ENCODE assay signal across 32 cellular contexts in the genomic region with DNA sequence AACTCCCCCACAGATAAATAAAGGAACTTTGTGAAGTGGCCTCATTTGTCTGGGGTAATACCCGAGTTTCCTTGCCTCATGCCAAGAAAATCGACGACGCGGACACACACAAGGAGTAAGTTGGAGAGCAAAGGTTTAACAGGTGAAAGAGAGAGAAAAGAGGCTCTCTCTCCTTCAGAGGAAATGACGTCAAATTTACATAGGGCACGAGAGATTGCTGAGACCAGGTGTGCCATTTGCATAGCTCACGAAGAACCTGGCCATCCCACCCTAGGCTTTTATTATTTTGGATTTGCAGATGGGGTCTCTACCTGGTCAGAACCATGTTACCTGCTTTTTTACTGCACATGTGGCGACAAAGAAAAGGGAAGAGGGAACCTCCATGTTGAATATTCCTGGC. TPM values are rescaled to one million over a fixed set of nuclear protein-coding genes. Genes with fewer than 3 reads are reported as not detected.
"Had no signal": no experiment of that assay in that cellular context is flagged by ENCODE, and none has a peak within 500 bp of the region (broad histone marks: within the 10 kb centered on the region; RNA-seq: fewer than 3 reads in every experiment).

No MANE protein-coding gene starts in this region.

- H3K27ac ChIP-seq: ascending aorta, coronary artery, dorsolateral prefrontal cortex, pancreas, prostate gland, vagina, VCaP had no signal

- H3K27me3 ChIP-seq: ascending aorta, pancreas, vagina had no signal

- H3K4me3 ChIP-seq: ascending aorta, coronary artery, dorsolateral prefrontal cortex, pancreas, prostate gland, smooth muscle cell, vagina had no signal

- H3K36me3 ChIP-seq: ascending aorta, pancreas, prostate gland, vagina had no signal

- H3K9me3 ChIP-seq: ascending aorta, pancreas, prostate gland, vagina had no signal

- H3K4me2 ChIP-seq: smooth muscle cell had no signal

- DNase-seq: activated CD4-positive, alpha-beta T cell treated with anti-CD3 and anti-CD28 coated beads for 48 hours; activated CD4-positive, alpha-beta T cell treated with anti-CD3 and anti-CD28 coated beads, Interleukin-2, amount 50 U/mL, for 48 hours; activated CD8-positive, alpha-beta memory T cell treated with anti-CD3 and anti-CD28 coated beads for 24 hours; activated CD8-positive, alpha-beta memory T cell treated with anti-CD3 and anti-CD28 coated beads, Interleukin-2, amount 50 U/mL, for 4 hours; activated effector memory CD4-positive, alpha-beta T cell treated with anti-CD3 and anti-CD28 coated beads, Interleukin-2, amount 50 U/mL, for 16 hours; activated naive CD4-positive, alpha-beta T cell treated with anti-CD3 and anti-CD28 coated beads, Interleukin-2, amount 10 ng/mL, durations not matched to agents 7 days and 5 days; activated naive CD8-positive, alpha-beta T cell treated with anti-CD3 and anti-CD28 coated beads, Interleukin-2, amount 10 ng/mL, durations not matched to agents 7 days and 5 days; activated T-cell treated with anti-CD3 and anti-CD28 coated beads, Interleukin-2, amount 50 U/mL, for 1 hour; dorsolateral prefrontal cortex; effector memory CD4-positive, alpha-beta T cell; immature natural killer cell; mesenchymal stem cell; naive thymus-derived CD8-positive, alpha-beta T cell; nucleus accumbens; pancreas; retina; stimulated activated CD4-positive, alpha-beta T cell treated with anti-CD3 and anti-CD28 coated beads, Interleukin-1b, Interleukin-23, amount 100 ng/mL, for 48 hours; stimulated activated CD4-positive, alpha-beta T cell treated with anti-CD3 and anti-CD28 coated beads, Interleukin-4, amount 100 ng/mL, for 4 hours; stimulated activated CD8-positive, alpha-beta memory T cell treated with anti-CD3 and anti-CD28 coated beads, Interleukin-4, amount 100 ng/mL, for 48 hours; stimulated activated naive CD8-positive, alpha-beta T cell treated with anti-CD3 and anti-CD28 coated beads, Interleukin-15, amount 100 ng/mL, for 72 hours; substantia nigra; T-helper 9 cell had no signal

- FAIRE-seq: frontal cortex, pancreas, TTC549 had no signal

- ATAC-seq: activated CD4-positive, CD25-positive, alpha-beta regulatory T cell treated with anti-CD3 and anti-CD28 coated beads, Interleukin-2, amount 50 U/mL, for 24 hours; naive thymus-derived CD8-positive, alpha-beta T cell; pancreas; stimulated activated memory B cell treated with anti-CD40 and anti-IgM and Interleukin-4, amounts not matched to agents 10 μg/mL and 1 μg/mL and 100 μg/mL, for 72 hours; stimulated activated naive CD8-positive, alpha-beta T cell treated with anti-CD3 and anti-CD28 coated beads, Interleukin-15, amount 100 ng/mL, for 72 hours had no signal

- H3K4me1 ChIP-seq: ascending aorta, pancreas, prostate gland, vagina had no signal

RNA-seq across cellular contexts. Expression of gene IGF2BP2, which starts 49.3 kb away (rescaled TPM):
- polyA plus RNA-seq: naive thymus-derived CD8-positive, alpha-beta T cell had no signal
